Comparison of ENCODE assay signal across 26 cellular contexts in genomic region chr3:111701292-111701906, GRCh38. TPM values are rescaled to one million over a fixed set of nuclear protein-coding genes. Genes with fewer than 3 reads are reported as not detected.
DNase-seq lines count a peak whose midpoint lies in the region; ATAC-seq, FAIRE-seq and TF ChIP-seq lines count a peak whose summit lies in the region.
"Had no signal": no experiment of that assay in that cellular context is flagged by ENCODE, and none has a peak within 500 bp of the region (broad histone marks: within the 10 kb centered on the region; RNA-seq: fewer than 3 reads in every experiment).

No MANE protein-coding gene starts in this region.

- no peak overlapping the region for H3K4me3 ChIP-seq in RWPE2 (ENCODE audit: severe bottlenecking)
- H3K4me3 ChIP-seq: A549; BLaER1 treated with 17β-estradiol and CSF1 and Interleukin-3, amounts not matched to agents 10 nM and 100 nM had no signal

- FAIRE-seq in H54 (lab: Jason Lieb, UNC), result peak; percentile 55
- FAIRE-seq: A549, GM12892 had no signal

- peaks cover 12% of the 10 kb centered on the region for H3K4me1 ChIP-seq in RWPE2 (ENCODE audit: insufficient read depth, poor library complexity, severe bottlenecking)
- H3K4me1 ChIP-seq: BE2C; BLaER1 treated with 17β-estradiol and CSF1 and Interleukin-3, amounts not matched to agents 10 nM and 100 nM had no signal

- peak; percentile 48 for ATAC-seq in activated CD8-positive, alpha-beta T cell treated with anti-CD3 and anti-CD28 coated beads for 36 hours
- no peak for ATAC-seq in activated CD8-positive, alpha-beta T cell treated with anti-CD3 and anti-CD28 coated beads, Interleukin-2, amount 10 ng/mL, durations not matched to agents 7 days and 5 days
- ATAC-seq in RWPE2 (ENCODE audit: low read depth) (no peak), HG03378 (IDR thresholded peaks at IDR 0.05; ENCODE audit: unreplicated experiment) (no peak)
- peak; percentile 35 for ATAC-seq in stimulated activated effector memory CD8-positive, alpha-beta T cell treated with anti-CD3 and anti-CD28 coated beads, Interleukin-12 subunit alpha, Interleukin-12 subunit beta, amount 100 ng/mL, for 72 hours
- ATAC-seq: A549 had no signal

- peaks cover 30% of the 10 kb centered on the region for H3K4me1 Mint-ChIP-seq in activated CD8-positive, alpha-beta T cell treated with anti-CD3 and anti-CD28 coated beads for 36 hours (ENCODE audit: low read depth)
- peaks cover 31% of the 10 kb centered on the region for H3K4me1 Mint-ChIP-seq in activated CD8-positive, alpha-beta T cell treated with anti-CD3 and anti-CD28 coated beads, Interleukin-2, amount 10 ng/mL, durations not matched to agents 7 days and 5 days (ENCODE audit: low read depth)
- peaks cover 53% of the 10 kb centered on the region for H3K4me1 Mint-ChIP-seq in stimulated activated effector memory CD8-positive, alpha-beta T cell treated with anti-CD3 and anti-CD28 coated beads, Interleukin-12 subunit alpha, Interleukin-12 subunit beta, amount 100 ng/mL, for 72 hours

- TF ChIP-seq POLR2A in H54 (IDR thresholded peaks at IDR 0.05; ENCODE audit: low read depth, low read length), result no peak

- H3K36me3 ChIP-seq in RWPE2 (ENCODE audit: low read depth), result no peaks in the 10 kb centered on the region
- H3K36me3 ChIP-seq: BE2C; BLaER1 treated with 17β-estradiol and CSF1 and Interleukin-3, amounts not matched to agents 10 nM and 100 nM had no signal

- TF ChIP-seq CTCF in activated CD8-positive, alpha-beta T cell treated with anti-CD3 and anti-CD28 coated beads for 36 hours (IDR thresholded peaks at IDR 0.05), result no peak
- no peak for TF ChIP-seq CTCF in RWPE2 (IDR thresholded peaks at IDR 0.05; ENCODE audit: poor library complexity, severe bottlenecking)
- no peak for TF ChIP-seq CTCF in GM10266 (IDR thresholded peaks at IDR 0.05; ENCODE audit: control insufficient read depth, insufficient read depth, low read depth, missing control alignments)

- no peaks in the 10 kb centered on the region for H3K9me3 ChIP-seq in RWPE2 (ENCODE audit: severe bottlenecking)
- H3K9me3 ChIP-seq: A549; BE2C; BLaER1 treated with 17β-estradiol and CSF1 and Interleukin-3, amounts not matched to agents 10 nM and 100 nM had no signal

- peak; percentile 19 for DNase-seq in activated CD8-positive, alpha-beta T cell treated with anti-CD3 and anti-CD28 coated beads for 36 hours
- no peak for DNase-seq in activated CD8-positive, alpha-beta T cell treated with anti-CD3 and anti-CD28 coated beads, Interleukin-2, amount 10 ng/mL, durations not matched to agents 7 days and 5 days
- DNase-seq in H54 (ENCODE audit: insufficient read length, low spot score), result no peak
- no peak for DNase-seq in RWPE2 (ENCODE audit: low spot score)
- no peak for DNase-seq in stimulated activated effector memory CD8-positive, alpha-beta T cell treated with anti-CD3 and anti-CD28 coated beads, Interleukin-12 subunit alpha, Interleukin-12 subunit beta, amount 100 ng/mL, for 72 hours (ENCODE audit: low spot score in 2 of 2)
- DNase-seq in CD1c-positive myeloid dendritic cell (ENCODE audit: extremely low spot score), result no peak
- DNase-seq in GM10266 (ENCODE audit: extremely low spot score), result no peak
- DNase-seq: 8988T; ACHN; AML-193; BE2C; Calu3; CD4-positive, alpha-beta memory T cell; COR-L47; DMS53; DMS79 treated with DMSO at 0.1 percent for 48 hours; GF-D8; GOT3; H7; HCEC 1CT had no signal

- H3K27me3 Mint-ChIP-seq in activated CD8-positive, alpha-beta T cell treated with anti-CD3 and anti-CD28 coated beads for 36 hours, result no peaks in the 10 kb centered on the region
- H3K27me3 Mint-ChIP-seq in activated CD8-positive, alpha-beta T cell treated with anti-CD3 and anti-CD28 coated beads, Interleukin-2, amount 10 ng/mL, durations not matched to agents 7 days and 5 days (ENCODE audit: low read depth), result no peaks in the 10 kb centered on the region
- H3K27me3 Mint-ChIP-seq: CD4-positive, alpha-beta memory T cell had no signal

- no peak overlapping the region for H3K4me3 Mint-ChIP-seq in activated CD8-positive, alpha-beta T cell treated with anti-CD3 and anti-CD28 coated beads for 36 hours
- no peak overlapping the region for H3K4me3 Mint-ChIP-seq in activated CD8-positive, alpha-beta T cell treated with anti-CD3 and anti-CD28 coated beads, Interleukin-2, amount 10 ng/mL, durations not matched to agents 7 days and 5 days
- no peak overlapping the region for H3K4me3 Mint-ChIP-seq in stimulated activated effector memory CD8-positive, alpha-beta T cell treated with anti-CD3 and anti-CD28 coated beads, Interleukin-12 subunit alpha, Interleukin-12 subunit beta, amount 100 ng/mL, for 72 hours
- H3K4me3 Mint-ChIP-seq: CD14-positive monocyte; CD4-positive, alpha-beta memory T cell had no signal

- POLR2A ChIA-PET in activated CD8-positive, alpha-beta T cell treated with anti-CD3 and anti-CD28 coated beads for 36 hours (lab: Charles Lee), result interaction anchor here (1.5 kb wide), 1 partner anchor 9 kb away, joined by 3 read pairs; no protein-coding TSS in a partner anchor
- POLR2A ChIA-PET in activated CD8-positive, alpha-beta T cell treated with anti-CD3 and anti-CD28 coated beads, Interleukin-2, amount 10 ng/mL, durations not matched to agents 7 days and 5 days (lab: Charles Lee), result interaction anchor here (0.9 kb wide), 1 partner anchor 10 kb away, joined by 3 read pairs; no protein-coding TSS in a partner anchor

- peak overlapping the region; percentile 29 for H3K27ac ChIP-seq in RWPE2 (ENCODE audit: poor library complexity, severe bottlenecking)
- H3K27ac ChIP-seq: A549; BLaER1 treated with 17β-estradiol and CSF1 and Interleukin-3, amounts not matched to agents 10 nM and 100 nM had no signal

- H3K27me3 ChIP-seq in RWPE2 (ENCODE audit: insufficient read depth, poor library complexity, severe bottlenecking), result no peaks in the 10 kb centered on the region
- H3K27me3 ChIP-seq: BE2C; BLaER1 treated with 17β-estradiol and CSF1 and Interleukin-3, amounts not matched to agents 10 nM and 100 nM had no signal

- intact Hi-C loops in activated CD8-positive, alpha-beta T cell treated with anti-CD3 and anti-CD28 coated beads for 36 hours (cut with micrococcal nuclease), result loop anchor here (5.0 kb wide), 1 partner anchor 34 kb away; no protein-coding TSS in a partner anchor

- CTCF ChIA-PET in activated CD8-positive, alpha-beta T cell treated with anti-CD3 and anti-CD28 coated beads for 36 hours (lab: Charles Lee), result interaction anchor here (0.7 to 4.2 kb wide), 5 partner anchors 9 to 266 kb away, joined by 3 to 37 read pairs (median 3); no protein-coding TSS in a partner anchor
- CTCF ChIA-PET in activated CD8-positive, alpha-beta T cell treated with anti-CD3 and anti-CD28 coated beads, Interleukin-2, amount 10 ng/mL, durations not matched to agents 7 days and 5 days (lab: Charles Lee), result interaction anchor here (1.0 to 8.1 kb wide), 4 partner anchors 10 to 342 kb away, joined by 3 to 85 read pairs (median 18); no protein-coding TSS in a partner anchor

- no peak overlapping the region for H3K27ac Mint-ChIP-seq in activated CD8-positive, alpha-beta T cell treated with anti-CD3 and anti-CD28 coated beads for 36 hours
- no peak overlapping the region for H3K27ac Mint-ChIP-seq in activated CD8-positive, alpha-beta T cell treated with anti-CD3 and anti-CD28 coated beads, Interleukin-2, amount 10 ng/mL, durations not matched to agents 7 days and 5 days
- no peak overlapping the region for H3K27ac Mint-ChIP-seq in stimulated activated effector memory CD8-positive, alpha-beta T cell treated with anti-CD3 and anti-CD28 coated beads, Interleukin-12 subunit alpha, Interleukin-12 subunit beta, amount 100 ng/mL, for 72 hours
- H3K27ac Mint-ChIP-seq: CD4-positive, alpha-beta memory T cell had no signal

- peaks cover 25% of the 10 kb centered on the region for H3K36me3 Mint-ChIP-seq in activated CD8-positive, alpha-beta T cell treated with anti-CD3 and anti-CD28 coated beads for 36 hours (ENCODE audit: low read depth)
- peaks cover 33% of the 10 kb centered on the region for H3K36me3 Mint-ChIP-seq in activated CD8-positive, alpha-beta T cell treated with anti-CD3 and anti-CD28 coated beads, Interleukin-2, amount 10 ng/mL, durations not matched to agents 7 days and 5 days (ENCODE audit: low read depth)
- H3K36me3 Mint-ChIP-seq in stimulated activated effector memory CD8-positive, alpha-beta T cell treated with anti-CD3 and anti-CD28 coated beads, Interleukin-12 subunit alpha, Interleukin-12 subunit beta, amount 100 ng/mL, for 72 hours, result peaks cover 7% of the 10 kb centered on the region
- H3K36me3 Mint-ChIP-seq: CD14-positive monocyte; CD4-positive, alpha-beta memory T cell had no signal

- H3K9me3 Mint-ChIP-seq in activated CD8-positive, alpha-beta T cell treated with anti-CD3 and anti-CD28 coated beads for 36 hours, result peaks cover 1% of the 10 kb centered on the region
- no peaks in the 10 kb centered on the region for H3K9me3 Mint-ChIP-seq in activated CD8-positive, alpha-beta T cell treated with anti-CD3 and anti-CD28 coated beads, Interleukin-2, amount 10 ng/mL, durations not matched to agents 7 days and 5 days (ENCODE audit: insufficient read depth)
- no peaks in the 10 kb centered on the region for H3K9me3 Mint-ChIP-seq in stimulated activated effector memory CD8-positive, alpha-beta T cell treated with anti-CD3 and anti-CD28 coated beads, Interleukin-12 subunit alpha, Interleukin-12 subunit beta, amount 100 ng/mL, for 72 hours
- H3K9me3 Mint-ChIP-seq: CD14-positive monocyte; CD4-positive, alpha-beta memory T cell had no signal

RNA-seq across cellular contexts. Expression of gene PLCXD2, which starts 26.9 kb away (rescaled TPM):
- total RNA-seq in activated CD8-positive, alpha-beta T cell treated with anti-CD3 and anti-CD28 coated beads for 36 hours, result 10 to 100 TPM; 10.8 to 11.4 TPM
- 10 to 100 TPM; 14.5 to 16.2 TPM for total RNA-seq in activated CD8-positive, alpha-beta T cell treated with anti-CD3 and anti-CD28 coated beads, Interleukin-2, amount 10 ng/mL, durations not matched to agents 7 days and 5 days
- total RNA-seq: G401 had no signal

Comparison
In these comparisons a context has a peak if more than half of its experiments do, and no peak if none do; other contexts are left out.
1. ATAC-seq: peak in activated CD8-positive, alpha-beta T cell treated with anti-CD3 and anti-CD28 coated beads for 36 hours (single experiment) and stimulated activated effector memory CD8-positive, alpha-beta T cell treated with anti-CD3 and anti-CD28 coated beads, Interleukin-12 subunit alpha, Interleukin-12 subunit beta, amount 100 ng/mL, for 72 hours (single experiment); none in activated CD8-positive, alpha-beta T cell treated with anti-CD3 and anti-CD28 coated beads, Interleukin-2, amount 10 ng/mL, durations not matched to agents 7 days and 5 days (single experiment), RWPE2 (single experiment) and HG03378 (single experiment).